17 cellular contexts compared by ENCODE assay signal in the genomic region with DNA sequence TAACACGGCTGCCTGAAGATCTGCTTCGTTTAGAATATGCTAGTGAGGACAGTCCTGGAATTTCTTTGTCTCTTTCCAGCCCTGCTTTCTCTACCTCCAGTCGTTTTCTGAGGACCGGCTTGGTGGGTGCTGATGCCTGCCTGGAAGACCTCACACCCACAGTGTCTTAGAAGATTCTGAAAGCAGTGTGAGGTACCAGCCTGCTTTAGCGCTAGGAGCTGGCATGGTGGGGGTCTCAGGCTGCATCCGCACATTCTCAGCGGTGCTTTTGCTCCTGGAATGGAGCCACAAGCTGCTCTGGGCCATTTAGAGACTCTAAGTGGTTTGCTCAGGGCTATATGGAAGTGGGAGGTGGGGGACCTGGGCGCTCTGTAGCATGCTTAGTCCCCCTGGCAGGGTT.
DNase-seq lines count a peak whose midpoint lies in the region; ATAC-seq and TF ChIP-seq lines count a peak whose summit lies in the region.
"Had no signal": no experiment of that assay in that cellular context is flagged by ENCODE, and none has a peak within 500 bp of the region (broad histone marks: within the 10 kb centered on the region; RNA-seq: fewer than 3 reads in every experiment).

No MANE protein-coding gene starts in this region.

- TF ChIP-seq POLR2A in gastroesophageal sphincter (IDR thresholded peaks at IDR 0.05): no peak

- H3K27me3 ChIP-seq in DND-41 (ENCODE audit: insufficient read depth, low read length, poor library complexity) (no peaks in the 10 kb centered on the region), gastroesophageal sphincter (no peaks in the 10 kb centered on the region)
- no peaks in the 10 kb centered on the region for H3K27me3 ChIP-seq in naive thymus-derived CD4-positive, alpha-beta T cell (ENCODE audit: control insufficient read depth in 2 of 2, insufficient read depth in 2 of 2, low read length in 2 of 2)

- H2AFZ ChIP-seq in DND-41 (ENCODE audit: low read depth, low read length): no peak overlapping the region

- H3K4me1 Mint-ChIP-seq in activated T-helper 1 cell treated with anti-CD3 and anti-CD28 coated beads, Interleukin-12 subunit alpha, Interleukin-12 subunit beta, Interleukin-2, Interleukin-4 antibody, amounts not matched to agents 30 ng/mL and 10 ng/mL and 1 ng/mL, durations not matched to agents 14 hours and 24 hours and 36 hours (ENCODE audit: low read depth): peaks cover 55% of the 10 kb centered on the region
- peaks cover 43 to 86% (median 73%) of the 10 kb centered on the region in 7 donors for H3K4me1 Mint-ChIP-seq in naive thymus-derived CD4-positive, alpha-beta T cell

- peak overlapping the region in 1 of 2 experiments; percentile 60; a peak in 1 of 4 replicates for H3K4me3 ChIP-seq in DND-41 (ENCODE audit: low read depth in 1 of 2, low read length in 2 of 2)
- H3K4me3 ChIP-seq in naive thymus-derived CD4-positive, alpha-beta T cell (ENCODE audit: low read length): peak overlapping the region; percentile 91
- H3K4me3 ChIP-seq in gastroesophageal sphincter: no peak overlapping the region

- no peak for TF ChIP-seq EP300 in gastroesophageal sphincter (IDR thresholded peaks at IDR 0.05)

- DNase-seq in DMS79 treated with DMSO at 0.1 percent for 48 hours (lab: John Stamatoyannopoulos, UW) (peak; percentile 8), DMS79 (lab: John Stamatoyannopoulos, UW) (no peak), DND-41 (no peak), NCI-H526 (lab: John Stamatoyannopoulos, UW) (no peak)
- DNase-seq in activated T-helper 1 cell treated with anti-CD3 and anti-CD28 coated beads, Interleukin-12 subunit alpha, Interleukin-12 subunit beta, Interleukin-2, Interleukin-4 antibody, amounts not matched to agents 30 ng/mL and 10 ng/mL and 1 ng/mL, durations not matched to agents 14 hours and 24 hours and 36 hours (ENCODE audit: low spot score): no peak
- DNase-seq in naive thymus-derived CD4-positive, alpha-beta T cell: peak in 1 of 9 donors; percentile 12
- DNase-seq: C1 segment of cervical spinal cord, left colon, NCI-H2081, NCI-H748 treated with DMSO at 0.1 percent for 48 hours, PC-3, trophoblast cell had no signal

- TF ChIP-seq CTCF in DND-41 (IDR thresholded peaks at IDR 0.05; ENCODE audit: borderline replicate concordance, extremely low read depth, low read length, poor library complexity, severe bottlenecking): no peak
- TF ChIP-seq CTCF in gastroesophageal sphincter (IDR thresholded peaks at IDR 0.05): no peak

- H3K4me3 Mint-ChIP-seq in activated T-helper 1 cell treated with anti-CD3 and anti-CD28 coated beads, Interleukin-12 subunit alpha, Interleukin-12 subunit beta, Interleukin-2, Interleukin-4 antibody, amounts not matched to agents 30 ng/mL and 10 ng/mL and 1 ng/mL, durations not matched to agents 14 hours and 24 hours and 36 hours: peak overlapping the region; percentile 81
- peak overlapping the region; percentile 80 to 91 (median 84) for H3K4me3 Mint-ChIP-seq in naive thymus-derived CD4-positive, alpha-beta T cell

- H3K9ac ChIP-seq in DND-41 (ENCODE audit: low read depth, low read length): no peak overlapping the region

- peaks cover 50% of the 10 kb centered on the region for H4K20me1 ChIP-seq in DND-41 (ENCODE audit: insufficient read depth, low read length)

- CTCF ChIA-PET in naive thymus-derived CD4-positive, alpha-beta T cell (lab: Charles Lee): interaction anchor here (0.7 to 3.0 kb wide), 5 partner anchors 10 to 59 kb away, joined by 3 to 16 read pairs (median 4); no protein-coding TSS in a partner anchor

- peaks cover 41% of the 10 kb centered on the region for H3K36me3 Mint-ChIP-seq in activated T-helper 1 cell treated with anti-CD3 and anti-CD28 coated beads, Interleukin-12 subunit alpha, Interleukin-12 subunit beta, Interleukin-2, Interleukin-4 antibody, amounts not matched to agents 30 ng/mL and 10 ng/mL and 1 ng/mL, durations not matched to agents 14 hours and 24 hours and 36 hours (ENCODE audit: low read depth)
- H3K36me3 Mint-ChIP-seq in naive thymus-derived CD4-positive, alpha-beta T cell: peaks cover 0 to 18% (median 4%) of the 10 kb centered on the region in 5 donors
- H3K36me3 Mint-ChIP-seq: stimulated activated memory B cell treated with anti-CD40 and anti-IgM and Interleukin-4, amounts not matched to agents 10 μg/mL and 1 μg/mL and 100 μg/mL, for 72 hours had no signal

- H3K36me3 ChIP-seq in DND-41 (ENCODE audit: insufficient read depth, low read length): peaks cover 32% of the 10 kb centered on the region
- peaks cover 0 to 14% (median 0%) of the 10 kb centered on the region in 3 experiments for H3K36me3 ChIP-seq in naive thymus-derived CD4-positive, alpha-beta T cell (ENCODE audit: control insufficient read depth in 2 of 3, insufficient read depth in 3 of 3, low read length in 3 of 3)
- no peaks in the 10 kb centered on the region for H3K36me3 ChIP-seq in gastroesophageal sphincter

- POLR2A ChIA-PET in naive thymus-derived CD4-positive, alpha-beta T cell (lab: Charles Lee): interaction anchor here (1.0 to 13.5 kb wide), 12 partner anchors 9 to 97 kb away, joined by 3 to 273 read pairs (median 28); a partner anchor contains a TSS

- H3K79me2 ChIP-seq in DND-41 (ENCODE audit: insufficient read depth, low read length): peaks cover 70% of the 10 kb centered on the region

- H3K4me2 ChIP-seq in DND-41 (ENCODE audit: insufficient read depth, low read length): peak overlapping the region; percentile 81

- H3K9me3 ChIP-seq in DND-41 (ENCODE audit: insufficient read depth, low read length, severe bottlenecking) (no peaks in the 10 kb centered on the region), gastroesophageal sphincter (no peaks in the 10 kb centered on the region)
- no peaks in the 10 kb centered on the region for H3K9me3 ChIP-seq in naive thymus-derived CD4-positive, alpha-beta T cell (ENCODE audit: control insufficient read depth in 2 of 3, low read length in 3 of 3)

- H3K27ac ChIP-seq in DND-41 (ENCODE audit: low read length) (peak overlapping the region; percentile 40; the same call in 1 of the 2 replicates), gastroesophageal sphincter (no peak overlapping the region)
- H3K27ac ChIP-seq in naive thymus-derived CD4-positive, alpha-beta T cell (ENCODE audit: low read depth, low read length): peak overlapping the region; percentile 100
- H3K27ac ChIP-seq: 22Rv1, SK-N-MC had no signal

- H3K9me3 Mint-ChIP-seq in activated T-helper 1 cell treated with anti-CD3 and anti-CD28 coated beads, Interleukin-12 subunit alpha, Interleukin-12 subunit beta, Interleukin-2, Interleukin-4 antibody, amounts not matched to agents 30 ng/mL and 10 ng/mL and 1 ng/mL, durations not matched to agents 14 hours and 24 hours and 36 hours: no peaks in the 10 kb centered on the region
- H3K9me3 Mint-ChIP-seq in naive thymus-derived CD4-positive, alpha-beta T cell: no peaks in the 10 kb centered on the region
- H3K9me3 Mint-ChIP-seq: stimulated activated memory B cell treated with anti-CD40 and anti-IgM and Interleukin-4, amounts not matched to agents 10 μg/mL and 1 μg/mL and 100 μg/mL, for 72 hours had no signal

- 62% methylated on average over 7 of the region's 8 CpGs; no CpG with 5 or more reads in 1 of the 2 donors for WGBS in gastroesophageal sphincter (ENCODE audit: low coverage in 1 of 2), 2 donors

- no peak for ATAC-seq in DND-41 (ENCODE audit: insufficient read depth, low read depth)
- no peak for ATAC-seq in naive thymus-derived CD4-positive, alpha-beta T cell
- ATAC-seq in GM21447 (IDR thresholded peaks at IDR 0.05; ENCODE audit: unreplicated experiment): no peak
- no peak for ATAC-seq in gastroesophageal sphincter
- ATAC-seq: left colon; PC-3; stimulated activated memory B cell treated with anti-CD40 and anti-IgM and Interleukin-4, amounts not matched to agents 10 μg/mL and 1 μg/mL and 100 μg/mL, for 72 hours had no signal

- H3K4me1 ChIP-seq in DND-41 (ENCODE audit: insufficient read depth, low read length) (peaks cover 44% of the 10 kb centered on the region), gastroesophageal sphincter (peaks cover 0 to 18% (median 0%) of the 10 kb centered on the region in 3 donors)
- H3K4me1 ChIP-seq in naive thymus-derived CD4-positive, alpha-beta T cell (ENCODE audit: control insufficient read depth in 2 of 2, insufficient read depth in 2 of 2, low read length in 2 of 2): peaks cover 19 to 67% of the 10 kb centered on the region in 2 donors

- intact Hi-C loops in activated T-helper 1 cell treated with anti-CD3 and anti-CD28 coated beads, Interleukin-12 subunit alpha, Interleukin-12 subunit beta, Interleukin-2, Interleukin-4 antibody, amounts not matched to agents 30 ng/mL and 10 ng/mL and 1 ng/mL, durations not matched to agents 14 hours and 24 hours and 36 hours (cut with micrococcal nuclease): loop anchor here (1.0 kb wide), 4 partner anchors 10 to 61 kb away; a partner anchor contains a TSS
- intact Hi-C loops in naive thymus-derived CD4-positive, alpha-beta T cell (cut with micrococcal nuclease): loop anchor here (1.0 to 10.0 kb wide), 9 partner anchors 8 to 260 kb away; a partner anchor contains a TSS

- peak overlapping the region; percentile 77 for H3K27ac Mint-ChIP-seq in activated T-helper 1 cell treated with anti-CD3 and anti-CD28 coated beads, Interleukin-12 subunit alpha, Interleukin-12 subunit beta, Interleukin-2, Interleukin-4 antibody, amounts not matched to agents 30 ng/mL and 10 ng/mL and 1 ng/mL, durations not matched to agents 14 hours and 24 hours and 36 hours
- peak overlapping the region; percentile 85 to 99 (median 93) for H3K27ac Mint-ChIP-seq in naive thymus-derived CD4-positive, alpha-beta T cell

- no peaks in the 10 kb centered on the region for H3K27me3 Mint-ChIP-seq in activated T-helper 1 cell treated with anti-CD3 and anti-CD28 coated beads, Interleukin-12 subunit alpha, Interleukin-12 subunit beta, Interleukin-2, Interleukin-4 antibody, amounts not matched to agents 30 ng/mL and 10 ng/mL and 1 ng/mL, durations not matched to agents 14 hours and 24 hours and 36 hours (ENCODE audit: insufficient read depth)
- H3K27me3 Mint-ChIP-seq in naive thymus-derived CD4-positive, alpha-beta T cell: no peaks in the 10 kb centered on the region
- H3K27me3 Mint-ChIP-seq: stimulated activated memory B cell treated with anti-CD40 and anti-IgM and Interleukin-4, amounts not matched to agents 10 μg/mL and 1 μg/mL and 100 μg/mL, for 72 hours had no signal

Comparison
In these comparisons a context has a peak if more than half of its experiments do, and no peak if none do; other contexts are left out.
1. H3K27ac ChIP-seq: peak in DND-41 (single experiment) and naive thymus-derived CD4-positive, alpha-beta T cell (single experiment); none in gastroesophageal sphincter (0 of 4).